Comparison of ENCODE assay signal across 27 cellular contexts in genomic region chr1:201048521-201048920, GRCh38.
"Had no signal": no experiment of that assay in that cellular context is flagged by ENCODE, and none has a peak within 500 bp of the region (broad histone marks: within the 10 kb centered on the region; RNA-seq: fewer than 3 reads in every experiment).

No MANE protein-coding gene starts in this region.

- H3K4me3 ChIP-seq: neural progenitor cell, pancreas, psoas muscle, right lobe of liver, sigmoid colon, stomach, thoracic aorta, thyroid gland, tibial nerve, upper lobe of left lung, vagina had no signal

- H3K4me2 ChIP-seq: neural progenitor cell had no signal

- H3K27ac ChIP-seq: neural progenitor cell, neutrophil, pancreas, psoas muscle, right lobe of liver, sigmoid colon, stomach, thoracic aorta, thyroid gland, tibial nerve, upper lobe of left lung, vagina had no signal

- H3K36me3 Mint-ChIP-seq: natural killer cell; neural progenitor cell; stimulated activated effector memory CD8-positive, alpha-beta T cell treated with anti-CD3 and anti-CD28 coated beads, Interleukin-12 subunit alpha, Interleukin-12 subunit beta, amount 100 ng/mL, for 72 hours; stimulated activated naive B cell treated with anti-CD40 and anti-IgM and Interleukin-4, amounts not matched to agents 10 μg/mL and 1 μg/mL and 100 μg/mL, for 72 hours had no signal

- FAIRE-seq: pancreas, small intestine, urothelium cell line had no signal

- H3K9ac ChIP-seq: neural progenitor cell had no signal

- H3K9me3 ChIP-seq: neutrophil, pancreas, psoas muscle, right lobe of liver, sigmoid colon, stomach, thoracic aorta, thyroid gland, tibial nerve, upper lobe of left lung, vagina had no signal

- H3K4me3 Mint-ChIP-seq: natural killer cell; nephron; neural progenitor cell; stimulated activated effector memory CD8-positive, alpha-beta T cell treated with anti-CD3 and anti-CD28 coated beads, Interleukin-12 subunit alpha, Interleukin-12 subunit beta, amount 100 ng/mL, for 72 hours; stimulated activated naive B cell treated with anti-CD40 and anti-IgM and Interleukin-4, amounts not matched to agents 10 μg/mL and 1 μg/mL and 100 μg/mL, for 72 hours; stimulated activated naive CD8-positive, alpha-beta T cell treated with anti-CD3 and anti-CD28 coated beads, Interleukin-15, Interleukin-2, amounts not matched to agents 100 ng/mL and 50 ng/mL, for 24 hours had no signal

- H3K9me3 Mint-ChIP-seq: natural killer cell; nephron; neural progenitor cell; stimulated activated effector memory CD8-positive, alpha-beta T cell treated with anti-CD3 and anti-CD28 coated beads, Interleukin-12 subunit alpha, Interleukin-12 subunit beta, amount 100 ng/mL, for 72 hours; stimulated activated naive B cell treated with anti-CD40 and anti-IgM and Interleukin-4, amounts not matched to agents 10 μg/mL and 1 μg/mL and 100 μg/mL, for 72 hours; stimulated activated naive CD8-positive, alpha-beta T cell treated with anti-CD3 and anti-CD28 coated beads, Interleukin-15, Interleukin-2, amounts not matched to agents 100 ng/mL and 50 ng/mL, for 24 hours had no signal

- DNase-seq: natural killer cell; nucleus accumbens; pancreas; right cardiac atrium; right lobe of liver; sigmoid colon; small intestine; stimulated activated CD4-positive, alpha-beta T cell treated with anti-CD3 and anti-CD28 coated beads, Interleukin-15, amount 100 ng/mL, for 24 hours; stimulated activated CD4-positive, alpha-beta T cell treated with anti-CD3 and anti-CD28 coated beads, Interleukin-2, amount 100 ng/mL, for 24 hours; stimulated activated CD4-positive, alpha-beta T cell treated with anti-CD3 and anti-CD28 coated beads, Interleukin-2, amount 100 ng/mL, for 48 hours; stimulated activated CD4-positive, alpha-beta T cell treated with anti-CD3 and anti-CD28 coated beads, Interleukin-4, amount 100 ng/mL, for 24 hours; stimulated activated naive B cell treated with anti-CD40 and anti-IgM and Interleukin-4, amounts not matched to agents 10 μg/mL and 1 μg/mL and 100 μg/mL, for 72 hours; stimulated activated naive CD4-positive, alpha-beta T cell treated with Interleukin-2 at 50 U/mL for 16 hours; stomach; thyroid gland; trophoblast cell; upper lobe of left lung had no signal

- ATAC-seq: natural killer cell; pancreas; psoas muscle; right cardiac atrium; right lobe of liver; stimulated activated effector memory CD8-positive, alpha-beta T cell treated with anti-CD3 and anti-CD28 coated beads, Interleukin-12 subunit alpha, Interleukin-12 subunit beta, amount 100 ng/mL, for 72 hours; stimulated activated naive B cell treated with anti-CD40 and anti-IgM and Interleukin-4, amounts not matched to agents 10 μg/mL and 1 μg/mL and 100 μg/mL, for 72 hours had no signal

- H3K27ac Mint-ChIP-seq: natural killer cell; nephron; neural progenitor cell; stimulated activated effector memory CD8-positive, alpha-beta T cell treated with anti-CD3 and anti-CD28 coated beads, Interleukin-12 subunit alpha, Interleukin-12 subunit beta, amount 100 ng/mL, for 72 hours; stimulated activated naive B cell treated with anti-CD40 and anti-IgM and Interleukin-4, amounts not matched to agents 10 μg/mL and 1 μg/mL and 100 μg/mL, for 72 hours; stimulated activated naive CD8-positive, alpha-beta T cell treated with anti-CD3 and anti-CD28 coated beads, Interleukin-15, Interleukin-2, amounts not matched to agents 100 ng/mL and 50 ng/mL, for 24 hours had no signal

- H3K36me3 ChIP-seq: neural progenitor cell, neutrophil, pancreas, right lobe of liver, sigmoid colon, stomach, thoracic aorta, thyroid gland, tibial nerve, upper lobe of left lung, vagina had no signal

- H2AFZ ChIP-seq: neural progenitor cell had no signal

- H3K27me3 ChIP-seq: neural progenitor cell, pancreas, right lobe of liver, sigmoid colon, stomach, thyroid gland, tibial nerve, upper lobe of left lung, vagina had no signal

- H3K4me1 ChIP-seq: neural progenitor cell, pancreas, right lobe of liver, thyroid gland, tibial nerve, upper lobe of left lung, vagina had no signal
